ENCODE assay signal across 1 cellular context in the genomic region with DNA sequence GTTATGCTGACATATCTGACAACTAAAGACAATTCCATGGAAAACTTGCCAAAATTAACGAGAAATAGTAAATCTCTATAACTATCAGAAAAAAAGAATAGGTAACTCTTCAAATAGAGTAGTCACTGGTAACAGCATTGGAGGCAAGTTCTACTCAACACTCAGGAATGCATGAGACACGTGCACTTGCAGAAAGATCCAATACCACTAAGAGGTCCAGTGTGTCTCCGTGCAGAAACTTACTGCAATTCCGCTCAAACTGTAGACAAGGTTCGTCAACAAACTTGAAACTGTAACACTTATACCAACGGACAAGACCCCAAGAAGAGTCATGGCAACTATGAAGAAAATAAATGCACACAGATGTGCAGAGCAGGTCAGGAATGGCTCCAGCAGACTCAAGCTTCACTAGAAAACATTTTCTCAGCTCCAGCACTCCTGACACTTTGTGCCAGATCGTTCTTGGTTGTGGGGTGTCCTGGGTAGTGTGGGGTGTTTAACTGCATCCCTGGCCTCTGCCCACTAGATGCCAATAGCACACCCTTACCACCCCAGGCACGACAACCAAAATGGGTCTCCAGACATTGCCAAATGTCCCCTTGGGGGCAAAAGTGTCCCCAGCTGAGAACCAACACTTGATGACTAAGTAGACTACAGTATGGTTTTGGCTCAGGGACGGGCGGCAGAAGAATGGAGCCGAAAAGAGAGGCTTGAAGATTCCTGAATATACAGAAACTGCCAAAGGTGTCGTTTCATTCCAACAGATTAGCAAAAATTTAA.
TF ChIP-seq lines count a peak whose summit lies in the region.

No MANE protein-coding gene starts in this region.

TF ChIP-seq in HepG2, 621 proteins besides CTCF, POLR2A, EP300 and RAD21:
- TF ChIP-seq ZMYM4 (CRISPR knock-in tag; IDR thresholded peaks at IDR 0.05) (no peak), KDM1A (CRISPR knock-in tag; IDR thresholded peaks at IDR 0.05) (no peak), IRX3 (CRISPR knock-in tag; IDR thresholded peaks at IDR 0.05; ENCODE audit: borderline replicate concordance, low read depth) (no peak), ZNF879 (CRISPR knock-in tag; IDR thresholded peaks at IDR 0.05) (no peak), CCDC6 (CRISPR knock-in tag; IDR thresholded peaks at IDR 0.05) (no peak), TAF15 (IDR thresholded peaks at IDR 0.05; ENCODE audit: low read depth, low read length, poor library complexity, severe bottlenecking) (no peak), ESRRA (CRISPR knock-in tag; IDR thresholded peaks at IDR 0.05; ENCODE audit: low read depth) (no peak), IRF2 (CRISPR knock-in tag; IDR thresholded peaks at IDR 0.05) (no peak), RXRA (CRISPR knock-in tag; IDR thresholded peaks at IDR 0.05) (no peak), RBM39 (IDR thresholded peaks at IDR 0.05; ENCODE audit: low read depth, low read length, poor library complexity, severe bottlenecking) (no peak)
- TF ChIP-seq, protein P1, sequence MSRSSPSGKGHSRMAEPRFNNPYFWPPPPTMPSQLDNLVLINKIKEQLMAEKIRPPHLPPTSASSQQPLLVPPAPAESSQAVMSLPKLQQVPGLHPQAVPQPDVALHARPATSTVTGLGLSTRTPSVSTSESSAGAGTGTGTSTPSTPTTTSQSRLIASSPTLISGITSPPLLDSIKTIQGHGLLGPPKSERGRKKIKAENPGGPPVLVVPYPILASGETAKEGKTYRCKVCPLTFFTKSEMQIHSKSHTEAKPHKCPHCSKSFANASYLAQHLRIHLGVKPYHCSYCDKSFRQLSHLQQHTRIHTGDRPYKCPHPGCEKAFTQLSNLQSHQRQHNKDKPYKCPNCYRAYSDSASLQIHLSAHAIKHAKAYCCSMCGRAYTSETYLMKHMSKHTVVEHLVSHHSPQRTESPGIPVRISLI (CRISPR knock-in tag; IDR thresholded peaks at IDR 0.05; ENCODE audit: borderline replicate concordance) = no peak
- TF ChIP-seq, protein P2, sequence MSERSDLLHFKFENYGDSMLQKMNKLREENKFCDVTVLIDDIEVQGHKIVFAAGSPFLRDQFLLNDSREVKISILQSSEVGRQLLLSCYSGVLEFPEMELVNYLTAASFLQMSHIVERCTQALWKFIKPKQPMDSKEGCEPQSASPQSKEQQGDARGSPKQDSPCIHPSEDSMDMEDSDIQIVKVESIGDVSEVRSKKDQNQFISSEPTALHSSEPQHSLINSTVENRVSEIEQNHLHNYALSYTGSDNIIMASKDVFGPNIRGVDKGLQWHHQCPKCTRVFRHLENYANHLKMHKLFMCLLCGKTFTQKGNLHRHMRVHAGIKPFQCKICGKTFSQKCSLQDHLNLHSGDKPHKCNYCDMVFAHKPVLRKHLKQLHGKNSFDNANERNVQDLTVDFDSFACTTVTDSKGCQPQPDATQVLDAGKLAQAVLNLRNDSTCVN (CRISPR knock-in tag; IDR thresholded peaks at IDR 0.05; ENCODE audit: borderline replicate concordance) = no peak
TF ChIP-seq in HepG2: peak in this region for 0.
